ENCODE assay signal across 10 cellular contexts in genomic region chr4:109157205-109157604, GRCh38.
"Had no signal": no experiment of that assay in that cellular context is flagged by ENCODE, and none has a peak within 500 bp of the region (broad histone marks: within the 10 kb centered on the region; RNA-seq: fewer than 3 reads in every experiment).

No MANE protein-coding gene starts in this region.

- H3K27ac Mint-ChIP-seq: HFFc6 had no signal

- H3K4me3 ChIP-seq: GM23248, HAP-1 had no signal

- H2AFZ ChIP-seq: GM23248 had no signal

- H3K9me3 Mint-ChIP-seq: HFFc6 had no signal

- H3K9me3 ChIP-seq: HAP-1 had no signal

- FAIRE-seq: HepG2 had no signal

- DNase-seq: GM23248, GOT3, H7, HFFc6, IMR-90, KBM-7 had no signal

- H3K27ac ChIP-seq: GM23248, HL-60 had no signal

- H3K9ac ChIP-seq: GM23248 had no signal

- H3K4me3 Mint-ChIP-seq: HFFc6 had no signal

- ATAC-seq: HCT116, HepG2 had no signal

- H3K36me3 ChIP-seq: HAP-1 had no signal
